ENCODE assay signal across 14 cellular contexts in genomic region chr16:57892041-57892440, GRCh38.
DNase-seq lines count a peak whose midpoint lies in the region; FAIRE-seq and TF ChIP-seq lines count a peak whose summit lies in the region.
"Had no signal": no experiment of that assay in that cellular context is flagged by ENCODE, and none has a peak within 500 bp of the region (broad histone marks: within the 10 kb centered on the region; RNA-seq: fewer than 3 reads in every experiment).

No MANE protein-coding gene starts in this region.

- H3K9ac ChIP-seq in liver (ENCODE audit: low read depth in 1 of 2, low read length in 2 of 2) = no peak overlapping the region

- H3K27ac ChIP-seq in liver (ENCODE audit: low read depth in 1 of 2, low read length in 2 of 2) = peak overlapping the region; percentile 94 to 99
- H3K27ac ChIP-seq: cardiac muscle cell had no signal

- H3K27me3 ChIP-seq in liver (ENCODE audit: control insufficient read depth in 4 of 4, insufficient read depth in 4 of 4, low read length in 3 of 4) = no peaks in the 10 kb centered on the region
- H3K27me3 ChIP-seq: BE2C, cardiac muscle cell had no signal

- in situ Hi-C loops in astrocyte of the cerebellum (cut with HindIII; ENCODE audit: low sequenced_read_pairs) = no loop called here

- WGBS in liver = 76% methylated on average over 8 of the region's 8 CpGs

- H3K4me3 ChIP-seq in AG09309 (ENCODE audit: control insufficient read depth, low read depth, low read length) = no peak overlapping the region
- H3K4me3 ChIP-seq in astrocyte of the cerebellum (ENCODE audit: low read depth, low read length) = no peak overlapping the region
- H3K4me3 ChIP-seq in liver (ENCODE audit: low read depth in 1 of 3, low read length in 3 of 3) = no peak overlapping the region
- H3K4me3 ChIP-seq: cardiac muscle cell, smooth muscle cell had no signal

- DNase-seq in AG09309 (ENCODE audit: low read depth) (peak; percentile 97), HTR-8/SVneo (ENCODE audit: insufficient read length, low spot score) (peak; percentile 48), astrocyte of the cerebellum (ENCODE audit: low read depth) (peak; percentile 95), HuH-7.5 (ENCODE audit: low spot score) (no peak), RKO (ENCODE audit: low spot score) (no peak), amniotic stem cell (lab: John Stamatoyannopoulos, UW) (no peak)
- DNase-seq in stimulated activated CD8-positive, alpha-beta memory T cell treated with anti-CD3 and anti-CD28 coated beads, Interleukin-4, amount 100 ng/mL, for 48 hours = no peak
- DNase-seq: BE2C, erythroblast, GDM1, NCI-H446 had no signal

- no peak for TF ChIP-seq RAD21 in liver (IDR thresholded peaks at IDR 0.05)

- no peaks in the 10 kb centered on the region for H3K9me3 ChIP-seq in liver (ENCODE audit: control insufficient read depth in 4 of 4, low read length in 3 of 4)
- H3K9me3 ChIP-seq: BE2C had no signal

- H3K36me3 ChIP-seq in liver (ENCODE audit: control insufficient read depth in 4 of 4, insufficient read depth in 3 of 4, low read depth in 1 of 4, low read length in 3 of 4) = no peaks in the 10 kb centered on the region
- H3K36me3 ChIP-seq: BE2C, cardiac muscle cell had no signal

- TF ChIP-seq CTCF in AG09309 (IDR thresholded peaks at IDR 0.05; ENCODE audit: control insufficient read depth, insufficient read depth, low read depth, low read length, missing control alignments) (no peak), astrocyte of the cerebellum (IDR thresholded peaks at IDR 0.05; ENCODE audit: low read depth, low read length, missing control alignments) (no peak), liver (IDR thresholded peaks at IDR 0.05; ENCODE audit: low read depth, low read length, missing input control) (no peak)

- peaks cover 22 to 54% (median 40%) of the 10 kb centered on the region in 4 donors for H3K4me1 ChIP-seq in liver (ENCODE audit: control insufficient read depth in 4 of 4, insufficient read depth in 4 of 4, low read length in 3 of 4)
- H3K4me1 ChIP-seq: BE2C had no signal

- FAIRE-seq in HTR-8/SVneo (lab: Jason Lieb, UNC) = peak; percentile 54

TF ChIP-seq in liver, 16 proteins besides CTCF, POLR2A, EP300 and RAD21:
- TF ChIP-seq FOXA1 (IDR thresholded peaks at IDR 0.05) (no peak), HNF4A (conservative IDR thresholded peaks at IDR 0.05) (peak in 1 of 2 donors; percentile 13)
TF ChIP-seq in liver: peak in this region for 1.

Comparison
In these comparisons a context has a peak if more than half of its experiments do, and no peak if none do; other contexts are left out.
1. DNase-seq: peak in AG09309 (single experiment), HTR-8/SVneo (single experiment) and astrocyte of the cerebellum (single experiment); none in HuH-7.5 (single experiment), RKO (single experiment), amniotic stem cell (single experiment) and stimulated activated CD8-positive, alpha-beta memory T cell treated with anti-CD3 and anti-CD28 coated beads, Interleukin-4, amount 100 ng/mL, for 48 hours (single experiment).